27 cellular contexts compared by ENCODE assay signal in the genomic region with DNA sequence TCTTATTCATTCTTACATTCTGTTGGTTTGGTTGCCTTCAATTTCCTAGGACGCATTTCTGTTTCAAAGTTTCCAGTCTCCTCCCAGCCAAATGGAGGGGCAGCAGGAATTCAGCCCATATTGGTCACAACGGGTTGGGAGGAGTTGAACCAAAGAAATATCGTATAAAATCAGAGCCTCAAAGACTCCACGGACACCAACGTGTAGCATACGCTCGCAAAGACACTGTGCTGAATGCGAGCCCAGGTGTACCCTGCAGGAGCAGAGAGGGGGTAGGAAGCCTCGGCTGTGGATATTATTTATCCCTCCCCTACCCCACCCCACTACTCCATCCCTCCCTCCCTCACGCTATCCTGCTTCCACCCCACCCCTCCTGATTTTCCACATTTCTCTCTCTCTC. TPM values are rescaled to one million over a fixed set of nuclear protein-coding genes. Genes with fewer than 3 reads are reported as not detected.
DNase-seq lines count a peak whose midpoint lies in the region; ATAC-seq, FAIRE-seq and TF ChIP-seq lines count a peak whose summit lies in the region.
"Had no signal": no experiment of that assay in that cellular context is flagged by ENCODE, and none has a peak within 500 bp of the region (broad histone marks: within the 10 kb centered on the region; RNA-seq: fewer than 3 reads in every experiment).

No MANE protein-coding gene starts in this region.

- H3K79me1 ChIP-seq in mesendoderm (ENCODE audit: low read length), result no peaks in the 10 kb centered on the region

- H3K36me3 ChIP-seq in A673 (ENCODE audit: insufficient read depth, low read length, poor library complexity, severe bottlenecking), result no peaks in the 10 kb centered on the region
- no peaks in the 10 kb centered on the region for H3K36me3 ChIP-seq in SK-N-MC (ENCODE audit: insufficient read depth, low read length)
- no peaks in the 10 kb centered on the region for H3K36me3 ChIP-seq in mesendoderm (ENCODE audit: control insufficient read depth, insufficient read depth, low read length)
- H3K36me3 ChIP-seq: BE2C, BLaER1 had no signal

- no peak overlapping the region for H3K23ac ChIP-seq in mesendoderm (ENCODE audit: low read length)

- H3K9me3 ChIP-seq in A673 (ENCODE audit: low read depth, low read length, poor library complexity, severe bottlenecking) (peaks cover 24% of the 10 kb centered on the region), SK-N-MC (ENCODE audit: low read depth, low read length) (no peaks in the 10 kb centered on the region)
- H3K9me3 ChIP-seq: BE2C had no signal

- H3K79me2 ChIP-seq in mesendoderm (ENCODE audit: control insufficient read depth, insufficient read depth, low read length), result no peaks in the 10 kb centered on the region

- peak overlapping the region; percentile 24 for H2BK120ac ChIP-seq in mesendoderm (ENCODE audit: low read depth, low read length)

- no peak overlapping the region for H3K4ac ChIP-seq in mesendoderm (ENCODE audit: low read depth, low read length)

- DNase-seq in A673 (ENCODE audit: low spot score) (no peak), SK-N-MC (ENCODE audit: low read depth, low spot score) (no peak), mesendoderm (no peak), HTR-8/SVneo (ENCODE audit: insufficient read length, low spot score) (no peak), GOT3 (lab: John Stamatoyannopoulos, UW) (no peak)
- DNase-seq: ACHN; BE2C; C1 segment of cervical spinal cord; CD4-positive, alpha-beta memory T cell; CD4-positive, CD25-positive, alpha-beta regulatory T cell; CD8-positive, alpha-beta memory T cell; COR-L47; DMS 273 treated with DMSO at 0.1 percent for 48 hours; DMS153; DMS53; DMS79; DND-41; EL; GDM1 had no signal

- H3K4me3 ChIP-seq in A673 (ENCODE audit: low read depth, low read length, poor library complexity, severe bottlenecking), result no peak overlapping the region
- no peak overlapping the region for H3K4me3 ChIP-seq in SK-N-MC
- no peak overlapping the region for H3K4me3 ChIP-seq in mesendoderm (ENCODE audit: low read length)
- H3K4me3 ChIP-seq: A549, BLaER1, GM12878 had no signal

- no TSS peak for BruUV-seq in A673 (replicated peaks; lab: Mats Ljungman, UMichigan)

- TF ChIP-seq CTCF in A673 (conservative IDR thresholded peaks at IDR 0.05; ENCODE audit: low read depth, low read length), result no peak

- no peak for ATAC-seq in GM21367 (IDR thresholded peaks at IDR 0.05; ENCODE audit: unreplicated experiment)
- ATAC-seq: A549, GM12878 had no signal

- no peak overlapping the region for H3K56ac ChIP-seq in mesendoderm (ENCODE audit: low read length)

- H2BK15ac ChIP-seq in mesendoderm (replicated peaks; ENCODE audit: low read depth), result no peak overlapping the region

- peaks cover 63% of the 10 kb centered on the region for H3K4me1 ChIP-seq in A673 (ENCODE audit: insufficient read depth, low read length, poor library complexity, severe bottlenecking)
- no peaks in the 10 kb centered on the region for H3K4me1 ChIP-seq in mesendoderm (ENCODE audit: control insufficient read depth, low read depth, low read length)
- H3K4me1 ChIP-seq: A549, BE2C, BLaER1 had no signal

- no peak overlapping the region for H4K5ac ChIP-seq in mesendoderm (ENCODE audit: low read length)

- intact Hi-C loops in A673 (cut with micrococcal nuclease; ENCODE audit: unreplicated experiment), result no loop called here

- WGBS in mesendoderm (ENCODE audit: extremely low coverage, insufficient coverage, low lambda C conversion rate), result 100% methylated on average over 1 of the region's 10 CpGs

- POLR2A ChIA-PET in A673 (lab: Charles Lee; ENCODE audit: low non-redundant PET), result no interaction called here

- no peak overlapping the region for H3K4me2 ChIP-seq in mesendoderm (ENCODE audit: low read length)
- H3K4me2 ChIP-seq: A549, BLaER1 had no signal

- no peaks in the 10 kb centered on the region for H3K27me3 ChIP-seq in A673 (replicated peaks; ENCODE audit: insufficient read depth, low read depth, low read length, poor library complexity)
- no peaks in the 10 kb centered on the region for H3K27me3 ChIP-seq in mesendoderm (ENCODE audit: insufficient read depth, low read length, poor library complexity)
- H3K27me3 ChIP-seq: BE2C, BLaER1 had no signal

- H3K18ac ChIP-seq in mesendoderm (ENCODE audit: low read length), result no peak overlapping the region

- no peak for FAIRE-seq in HTR-8/SVneo (lab: Jason Lieb, UNC)
- FAIRE-seq: A549, GM12878, GM12892, GM18507 had no signal

- no peak overlapping the region for H2AK5ac ChIP-seq in mesendoderm (ENCODE audit: low read length)

- no peak overlapping the region for H4K8ac ChIP-seq in mesendoderm (ENCODE audit: low read depth, low read length)

- H3K27ac ChIP-seq in A673 (ENCODE audit: low read depth, low read length, poor library complexity, severe bottlenecking), result peak overlapping the region; percentile 100
- H3K27ac ChIP-seq in SK-N-MC, result peak overlapping the region; percentile 100
- no peak overlapping the region for H3K27ac ChIP-seq in mesendoderm (ENCODE audit: low read depth, low read length)
- H3K27ac ChIP-seq: 22Rv1, A549, BLaER1 had no signal

- H3K9ac ChIP-seq in SK-N-MC (ENCODE audit: insufficient read length), result peak overlapping the region; percentile 34
- H3K9ac ChIP-seq in mesendoderm (ENCODE audit: low read length), result no peak overlapping the region
- H3K9ac ChIP-seq: BLaER1 had no signal

- CTCF ChIA-PET in A673 (lab: Charles Lee), result no interaction called here

- no peak overlapping the region for H2BK5ac ChIP-seq in mesendoderm (ENCODE audit: low read length)

RNA-seq across cellular contexts. Expression of a gene that starts 15.5 kb away (rescaled TPM):
- 2,517 and 2,519 TPM in 2 replicates for total RNA-seq in A673 (2021)
- 110 TPM for polyA plus RNA-seq in mesendoderm (2013, experiment 1 of 2)
- polyA plus RNA-seq in mesendoderm (2013, experiment 2 of 2), result 112 TPM
- polyA plus RNA-seq: CD14-positive monocyte had no signal

RNA-seq across cellular contexts. Expression of a gene that starts 49.7 kb away (rescaled TPM):
- 52.8 and 56.0 TPM in 2 replicates for total RNA-seq in A673 (2021)
- polyA plus RNA-seq in mesendoderm (2013, experiment 1 of 2), result 9.5 TPM
- 9.3 TPM for polyA plus RNA-seq in mesendoderm (2013, experiment 2 of 2)
